ENCODE assay signal across 11 cellular contexts in the genomic region with DNA sequence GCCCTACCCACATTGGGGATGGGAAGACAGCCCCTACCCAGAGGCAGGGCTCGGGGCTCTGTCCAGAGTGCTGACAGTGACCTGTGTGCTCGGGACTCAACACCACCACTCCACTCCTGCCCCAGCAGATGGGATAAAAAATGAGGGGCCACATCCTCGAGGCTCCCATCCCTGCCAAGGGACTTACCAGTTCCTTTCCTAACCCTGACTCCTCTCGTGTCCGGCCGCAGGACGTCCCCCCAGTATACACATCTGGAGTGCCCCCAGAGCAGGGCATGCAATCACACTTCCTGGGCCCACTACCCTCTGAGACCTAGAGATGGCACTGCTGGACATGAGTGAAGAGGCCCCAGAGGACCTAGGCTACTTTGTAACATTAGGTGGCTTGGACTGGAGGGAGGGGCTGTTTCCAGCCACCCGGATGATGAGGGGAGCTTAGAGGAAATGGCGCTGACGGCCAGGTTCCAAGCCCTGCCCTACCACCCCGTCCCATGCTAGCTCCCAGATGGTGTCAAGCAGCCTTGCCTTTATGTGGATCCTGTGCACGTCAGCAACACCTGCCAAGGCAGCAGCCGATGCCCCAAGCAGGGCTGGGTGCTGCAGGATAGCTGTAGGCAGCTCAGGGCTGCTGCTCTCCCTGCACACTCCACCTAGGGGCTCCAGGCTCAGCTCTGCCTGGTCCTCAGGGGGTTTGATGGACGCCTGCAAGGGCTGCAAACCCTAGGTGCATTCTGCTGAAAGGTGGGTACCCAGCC.
DNase-seq lines count a peak whose midpoint lies in the region; ATAC-seq and TF ChIP-seq lines count a peak whose summit lies in the region.
"Had no signal": no experiment of that assay in that cellular context is flagged by ENCODE, and none has a peak within 500 bp of the region (broad histone marks: within the 10 kb centered on the region; RNA-seq: fewer than 3 reads in every experiment).

No MANE protein-coding gene starts in this region.

- peaks cover 23% of the 10 kb centered on the region for H4K20me1 ChIP-seq in smooth muscle cell (ENCODE audit: low read depth)

- H3K9me3 Mint-ChIP-seq in activated CD8-positive, alpha-beta T cell treated with anti-CD3 and anti-CD28 coated beads for 36 hours = no peaks in the 10 kb centered on the region
- no peaks in the 10 kb centered on the region for H3K9me3 Mint-ChIP-seq in activated CD8-positive, alpha-beta T cell treated with anti-CD3 and anti-CD28 coated beads, Interleukin-2, amount 10 ng/mL, durations not matched to agents 7 days and 5 days (ENCODE audit: insufficient read depth)
- H3K9me3 Mint-ChIP-seq: activated T-cell treated with anti-CD3 and anti-CD28 coated beads, Interleukin-2, amount 50 U/mL, for 72 hours; CD4-positive, alpha-beta T cell had no signal

- TF ChIP-seq EP300 in stomach (IDR thresholded peaks at IDR 0.05) = no peak

- TF ChIP-seq POLR2A in stomach (IDR thresholded peaks at IDR 0.05) = no peak

- H3K27ac ChIP-seq in stomach = no peak overlapping the region
- H3K27ac ChIP-seq in smooth muscle cell (ENCODE audit: low read depth) = no peak overlapping the region
- H3K27ac ChIP-seq: Peyer's patch had no signal

- no peak overlapping the region for H3K4me3 Mint-ChIP-seq in activated CD8-positive, alpha-beta T cell treated with anti-CD3 and anti-CD28 coated beads for 36 hours
- H3K4me3 Mint-ChIP-seq in activated CD8-positive, alpha-beta T cell treated with anti-CD3 and anti-CD28 coated beads, Interleukin-2, amount 10 ng/mL, durations not matched to agents 7 days and 5 days = no peak overlapping the region
- H3K4me3 Mint-ChIP-seq: activated T-cell treated with anti-CD3 and anti-CD28 coated beads, Interleukin-2, amount 50 U/mL, for 72 hours; CD4-positive, alpha-beta T cell had no signal

- peak; percentile 25 for ATAC-seq in activated CD8-positive, alpha-beta T cell treated with anti-CD3 and anti-CD28 coated beads for 36 hours
- ATAC-seq in activated CD8-positive, alpha-beta T cell treated with anti-CD3 and anti-CD28 coated beads, Interleukin-2, amount 10 ng/mL, durations not matched to agents 7 days and 5 days = no peak
- ATAC-seq in HG02970 (IDR thresholded peaks at IDR 0.05; ENCODE audit: low FRiP score, unreplicated experiment) = no peak
- ATAC-seq: activated T-cell treated with anti-CD3 and anti-CD28 coated beads, Interleukin-2, amount 50 U/mL, for 72 hours had no signal

- no peaks in the 10 kb centered on the region for H3K36me3 Mint-ChIP-seq in activated CD8-positive, alpha-beta T cell treated with anti-CD3 and anti-CD28 coated beads for 36 hours (ENCODE audit: low read depth)
- H3K36me3 Mint-ChIP-seq in activated CD8-positive, alpha-beta T cell treated with anti-CD3 and anti-CD28 coated beads, Interleukin-2, amount 10 ng/mL, durations not matched to agents 7 days and 5 days (ENCODE audit: low read depth) = no peaks in the 10 kb centered on the region

- H2AFZ ChIP-seq in smooth muscle cell (ENCODE audit: low read depth) = no peak overlapping the region

- TF ChIP-seq CTCF in activated CD8-positive, alpha-beta T cell treated with anti-CD3 and anti-CD28 coated beads for 36 hours (IDR thresholded peaks at IDR 0.05) = no peak
- TF ChIP-seq CTCF in stomach (IDR thresholded peaks at IDR 0.05) = no peak
- TF ChIP-seq CTCF in smooth muscle cell (IDR thresholded peaks at IDR 0.05; ENCODE audit: borderline replicate concordance, insufficient read depth, poor library complexity, severe bottlenecking) = no peak

- H3K27me3 Mint-ChIP-seq in activated CD8-positive, alpha-beta T cell treated with anti-CD3 and anti-CD28 coated beads for 36 hours = peaks cover 3% of the 10 kb centered on the region
- peaks cover 3% of the 10 kb centered on the region for H3K27me3 Mint-ChIP-seq in activated CD8-positive, alpha-beta T cell treated with anti-CD3 and anti-CD28 coated beads, Interleukin-2, amount 10 ng/mL, durations not matched to agents 7 days and 5 days (ENCODE audit: low read depth)

- no peak for DNase-seq in activated CD8-positive, alpha-beta T cell treated with anti-CD3 and anti-CD28 coated beads for 36 hours
- no peak for DNase-seq in activated CD8-positive, alpha-beta T cell treated with anti-CD3 and anti-CD28 coated beads, Interleukin-2, amount 10 ng/mL, durations not matched to agents 7 days and 5 days
- DNase-seq in OCI-M1 (lab: John Stamatoyannopoulos, UW) = peak; percentile 58
- peak; percentile 16 for DNase-seq in glomerular visceral epithelial cell (ENCODE audit: extremely low spot score)
- DNase-seq in stomach = peak; percentile 23
- no peak for DNase-seq in midbrain (lab: John Stamatoyannopoulos, UW)
- no peak for DNase-seq in smooth muscle cell (lab: John Stamatoyannopoulos, UW; ENCODE audit: unreplicated experiment)
- DNase-seq: activated T-cell treated with anti-CD3 and anti-CD28 coated beads, Interleukin-2, amount 50 U/mL, for 72 hours had no signal

- intact Hi-C loops in activated CD8-positive, alpha-beta T cell treated with anti-CD3 and anti-CD28 coated beads for 36 hours (cut with micrococcal nuclease) = no loop called here
- intact Hi-C loops in stomach (cut with DNase I; ENCODE audit: low total_unique reads) = no loop called here

- no peak overlapping the region for H3K9ac ChIP-seq in smooth muscle cell (ENCODE audit: low read depth)

- H3K27me3 ChIP-seq in stomach (peaks cover 0 to 9% (median 4%) of the 10 kb centered on the region in 3 donors), smooth muscle cell (ENCODE audit: low read depth) (peaks cover 7% of the 10 kb centered on the region)
- H3K27me3 ChIP-seq: Peyer's patch had no signal

- WGBS in stomach, 5 donors = 35 to 48% (median 40%) methylated on average over 12 to 14 of the region's 14 CpGs
- WGBS in smooth muscle cell (ENCODE audit: low lambda C conversion rate) = 63% methylated on average over 14 of the region's 14 CpGs

- no peaks in the 10 kb centered on the region for H3K9me3 ChIP-seq in stomach
- H3K9me3 ChIP-seq in smooth muscle cell (replicated peaks; ENCODE audit: low read depth) = no peaks in the 10 kb centered on the region
- H3K9me3 ChIP-seq: Peyer's patch had no signal

- no peak overlapping the region for H3K4me2 ChIP-seq in smooth muscle cell

- H3K4me1 Mint-ChIP-seq in activated CD8-positive, alpha-beta T cell treated with anti-CD3 and anti-CD28 coated beads for 36 hours (ENCODE audit: low read depth) = no peaks in the 10 kb centered on the region
- no peaks in the 10 kb centered on the region for H3K4me1 Mint-ChIP-seq in activated CD8-positive, alpha-beta T cell treated with anti-CD3 and anti-CD28 coated beads, Interleukin-2, amount 10 ng/mL, durations not matched to agents 7 days and 5 days (ENCODE audit: low read depth)

- H3K27ac Mint-ChIP-seq in activated CD8-positive, alpha-beta T cell treated with anti-CD3 and anti-CD28 coated beads for 36 hours = no peak overlapping the region
- H3K27ac Mint-ChIP-seq in activated CD8-positive, alpha-beta T cell treated with anti-CD3 and anti-CD28 coated beads, Interleukin-2, amount 10 ng/mL, durations not matched to agents 7 days and 5 days = no peak overlapping the region
- H3K27ac Mint-ChIP-seq: activated T-cell treated with anti-CD3 and anti-CD28 coated beads, Interleukin-2, amount 50 U/mL, for 72 hours; CD4-positive, alpha-beta T cell had no signal

- H3K36me3 ChIP-seq in stomach (peaks cover 28 to 41% (median 36%) of the 10 kb centered on the region in 4 donors), smooth muscle cell (ENCODE audit: low read depth) (no peaks in the 10 kb centered on the region)

- H3K4me1 ChIP-seq in stomach (peaks cover 0 to 4% (median 0%) of the 10 kb centered on the region in 4 donors), smooth muscle cell (ENCODE audit: low read depth) (no peaks in the 10 kb centered on the region)
- H3K4me1 ChIP-seq: Peyer's patch had no signal

- H3K4me3 ChIP-seq in stomach (no peak overlapping the region), smooth muscle cell (no peak overlapping the region)
- H3K4me3 ChIP-seq: Peyer's patch had no signal

- H3K79me2 ChIP-seq in smooth muscle cell (ENCODE audit: low read depth) = no peaks in the 10 kb centered on the region

- no peaks in the 10 kb centered on the region for H3F3A ChIP-seq in smooth muscle cell (ENCODE audit: low read depth)

- CTCF ChIA-PET in activated CD8-positive, alpha-beta T cell treated with anti-CD3 and anti-CD28 coated beads for 36 hours (lab: Charles Lee) = no interaction called here
- CTCF ChIA-PET in activated CD8-positive, alpha-beta T cell treated with anti-CD3 and anti-CD28 coated beads, Interleukin-2, amount 10 ng/mL, durations not matched to agents 7 days and 5 days (lab: Charles Lee) = no interaction called here

- POLR2A ChIA-PET in activated CD8-positive, alpha-beta T cell treated with anti-CD3 and anti-CD28 coated beads for 36 hours (lab: Charles Lee) = no interaction called here
- POLR2A ChIA-PET in activated CD8-positive, alpha-beta T cell treated with anti-CD3 and anti-CD28 coated beads, Interleukin-2, amount 10 ng/mL, durations not matched to agents 7 days and 5 days (lab: Charles Lee) = no interaction called here

Comparison
In these comparisons a context has a peak if more than half of its experiments do, and no peak if none do; other contexts are left out.
1. DNase-seq: peak in OCI-M1 (single experiment), glomerular visceral epithelial cell (single experiment) and stomach (single experiment); none in activated CD8-positive, alpha-beta T cell treated with anti-CD3 and anti-CD28 coated beads for 36 hours (single experiment), activated CD8-positive, alpha-beta T cell treated with anti-CD3 and anti-CD28 coated beads, Interleukin-2, amount 10 ng/mL, durations not matched to agents 7 days and 5 days (single experiment), midbrain (single experiment) and smooth muscle cell (single experiment).